In genomic region chr16:82134884-82135283, GRCh38 we compare ENCODE assay signal across 19 cellular contexts. TPM values are rescaled to one million over a fixed set of nuclear protein-coding genes. Genes with fewer than 3 reads are reported as not detected.
DNase-seq lines count a peak whose midpoint lies in the region; ATAC-seq and TF ChIP-seq lines count a peak whose summit lies in the region.
"Had no signal": no experiment of that assay in that cellular context is flagged by ENCODE, and none has a peak within 500 bp of the region (broad histone marks: within the 10 kb centered on the region; RNA-seq: fewer than 3 reads in every experiment).

No MANE protein-coding gene starts in this region.

- no peaks in the 10 kb centered on the region for H4K20me1 ChIP-seq in DND-41 (ENCODE audit: insufficient read depth, low read length)
- H4K20me1 ChIP-seq: BLaER1 treated with 17β-estradiol and CSF1 and Interleukin-3, amounts not matched to agents 10 nM and 100 nM had no signal

- H3K27ac ChIP-seq in DND-41 (ENCODE audit: low read length): peak overlapping the region; percentile 87
- H3K27ac ChIP-seq in breast epithelium: no peak overlapping the region
- H3K27ac ChIP-seq: BLaER1 treated with 17β-estradiol and CSF1 and Interleukin-3, amounts not matched to agents 10 nM and 100 nM; HL-60 had no signal

- no peak for TF ChIP-seq CTCF in DND-41 (IDR thresholded peaks at IDR 0.05; ENCODE audit: borderline replicate concordance, extremely low read depth, low read length, poor library complexity, severe bottlenecking)
- no peak for TF ChIP-seq CTCF in breast epithelium (IDR thresholded peaks at IDR 0.05)

- no peak for TF ChIP-seq POLR2A in breast epithelium (IDR thresholded peaks at IDR 0.05)

- H3K4me1 ChIP-seq in DND-41 (ENCODE audit: insufficient read depth, low read length): peaks cover 53% of the 10 kb centered on the region
- no peaks in the 10 kb centered on the region for H3K4me1 ChIP-seq in breast epithelium

- H3K9ac ChIP-seq in DND-41 (ENCODE audit: low read depth, low read length): no peak overlapping the region
- H3K9ac ChIP-seq: BLaER1 treated with 17β-estradiol and CSF1 and Interleukin-3, amounts not matched to agents 10 nM and 100 nM had no signal

- DNase-seq in NCI-H526 (lab: John Stamatoyannopoulos, UW) (peak; percentile 19 to 21), NCI-H526 treated with DMSO at 0.1 percent for 48 hours (lab: John Stamatoyannopoulos, UW) (no peak), DND-41 (no peak), NCI-H2171 treated with DMSO at 0.1 percent for 48 hours (lab: John Stamatoyannopoulos, UW) (peak; percentile 58), fibroblast of gingiva (ENCODE audit: low read depth) (peak; percentile 42), breast epithelium (ENCODE audit: low spot score in 2 of 2) (no peak), AG08395 (ENCODE audit: low spot score) (no peak), NCI-H510A treated with DMSO at 0.1 percent for 48 hours (lab: John Stamatoyannopoulos, UW) (no peak)
- DNase-seq: 8988T; CD8-positive, alpha-beta memory T cell; COR-L47; DMS 273 treated with DMSO at 0.1 percent for 48 hours; DMS53; GOT3; H7; HFFc6 had no signal

- H3K36me3 ChIP-seq in DND-41 (ENCODE audit: insufficient read depth, low read length): peaks cover 18% of the 10 kb centered on the region; the same call in 1 of the 2 replicates
- no peaks in the 10 kb centered on the region for H3K36me3 ChIP-seq in breast epithelium

- peak overlapping the region; percentile 37 for H3K4me2 ChIP-seq in DND-41 (ENCODE audit: insufficient read depth, low read length)

- no peak for ATAC-seq in DND-41 (ENCODE audit: insufficient read depth, low read depth)
- ATAC-seq: HCT116 had no signal

- no peak overlapping the region for H2AFZ ChIP-seq in DND-41 (ENCODE audit: low read depth, low read length)

- no peaks in the 10 kb centered on the region for H3K9me3 ChIP-seq in DND-41 (ENCODE audit: insufficient read depth, low read length, severe bottlenecking)
- no peaks in the 10 kb centered on the region for H3K9me3 ChIP-seq in breast epithelium
- H3K9me3 ChIP-seq: BLaER1 treated with 17β-estradiol and CSF1 and Interleukin-3, amounts not matched to agents 10 nM and 100 nM had no signal

- H3K27me3 ChIP-seq in DND-41 (ENCODE audit: insufficient read depth, low read length, poor library complexity) (no peaks in the 10 kb centered on the region), breast epithelium (no peaks in the 10 kb centered on the region)
- H3K27me3 ChIP-seq: BLaER1 treated with 17β-estradiol and CSF1 and Interleukin-3, amounts not matched to agents 10 nM and 100 nM had no signal

- H3K4me3 ChIP-seq in DND-41 (ENCODE audit: low read depth in 1 of 2, low read length in 2 of 2) (no peak overlapping the region), breast epithelium (no peak overlapping the region)
- H3K4me3 ChIP-seq: BLaER1 treated with 17β-estradiol and CSF1 and Interleukin-3, amounts not matched to agents 10 nM and 100 nM had no signal

- intact Hi-C loops in breast epithelium (cut with DNase I; ENCODE audit: low total_unique reads): no loop called here

- H3K79me2 ChIP-seq in DND-41 (ENCODE audit: insufficient read depth, low read length): peaks cover 15% of the 10 kb centered on the region

RNA-seq across cellular contexts. Expression of gene MPHOSPH6, which starts 35.1 kb away (rescaled TPM):
- total RNA-seq in breast epithelium: 10 to 100 TPM; 24.0 to 70.4 (median 60.0) TPM

Comparison
In these comparisons a context has a peak if more than half of its experiments do, and no peak if none do; other contexts are left out.
1. DNase-seq: peak in NCI-H526 (2 of 2), NCI-H2171 treated with DMSO at 0.1 percent for 48 hours (single experiment) and fibroblast of gingiva (single experiment); none in NCI-H526 treated with DMSO at 0.1 percent for 48 hours (single experiment), DND-41 (single experiment), breast epithelium (0 of 2), AG08395 (single experiment) and NCI-H510A treated with DMSO at 0.1 percent for 48 hours (single experiment).